In genomic region chr1:184753093-184753492, GRCh38 we compare ENCODE assay signal across 8 cellular contexts. TPM values are rescaled to one million over a fixed set of nuclear protein-coding genes. Genes with fewer than 3 reads are reported as not detected.
DNase-seq lines count a peak whose midpoint lies in the region; ATAC-seq and TF ChIP-seq lines count a peak whose summit lies in the region.

No MANE protein-coding gene starts in this region.

- H3K79me2 ChIP-seq in SK-N-SH (ENCODE audit: insufficient read depth): peaks cover 51% of the 10 kb centered on the region

- no peak for TF ChIP-seq EP300 in SK-N-SH (IDR thresholded peaks at IDR 0.05; ENCODE audit: borderline replicate concordance in 1 of 2, low read depth in 1 of 2, low read length in 1 of 2)
- no peak for TF ChIP-seq EP300 in gastroesophageal sphincter (IDR thresholded peaks at IDR 0.05)

- H3K27me3 ChIP-seq in SK-N-SH (ENCODE audit: insufficient read depth) (no peaks in the 10 kb centered on the region), gastroesophageal sphincter (no peaks in the 10 kb centered on the region)

- 0 out of 2 replicates have a peak, but pooled peaks cover 5% of the 10 kb centered on the region for H4K20me1 ChIP-seq in SK-N-SH (ENCODE audit: insufficient read depth)

- H3K27ac ChIP-seq in SK-N-SH (ENCODE audit: low read depth in 2 of 2, low read length in 1 of 2) (no peak overlapping the region), VCaP (peak overlapping the region; percentile 89), skin epidermis (peak overlapping the region in 2 of 21 experiments; percentile 85 to 96), gastroesophageal sphincter (no peak overlapping the region)

- no peak for TF ChIP-seq POLR2A in gastroesophageal sphincter (IDR thresholded peaks at IDR 0.05)

- H3K4me3 ChIP-seq in SK-N-SH (ENCODE audit: low read depth in 2 of 2, low read length in 1 of 2) (peak overlapping the region; percentile 91 to 98), fibroblast of villous mesenchyme (ENCODE audit: low read depth, low read length) (peak overlapping the region; percentile 99), skin epidermis (peak overlapping the region in 5 of 7 experiments; percentile 82 to 94 (median 87)), gastroesophageal sphincter (peak overlapping the region in 1 of 2 donors; percentile 90)

- DNase-seq in SK-N-SH (no peak), fibroblast of villous mesenchyme (ENCODE audit: low read depth) (no peak), amniotic stem cell (lab: John Stamatoyannopoulos, UW) (no peak), G401 (ENCODE audit: low spot score) (no peak)

- CTCF ChIA-PET in SK-N-SH (lab: Yijun Ruan, JAX): interaction anchor here (1.6 kb wide), 1 partner anchor 59 kb away, joined by 3 read pairs; no protein-coding TSS in a partner anchor

- TF ChIP-seq CTCF in SK-N-SH (IDR thresholded peaks at IDR 0.05) (no peak), VCaP (conservative IDR thresholded peaks at IDR 0.05) (no peak), fibroblast of villous mesenchyme (IDR thresholded peaks at IDR 0.05; ENCODE audit: insufficient read depth, low read depth, low read length) (no peak), gastroesophageal sphincter (IDR thresholded peaks at IDR 0.05) (no peak)

- peak overlapping the region; percentile 36; the same call in 1 of the 2 replicates for H2AFZ ChIP-seq in SK-N-SH (ENCODE audit: low read depth)

- POLR2A ChIA-PET in SK-N-SH (lab: Yijun Ruan, JAX): no interaction called here

- peaks cover 4% of the 10 kb centered on the region for H3F3A ChIP-seq in SK-N-SH (replicated peaks; ENCODE audit: insufficient read depth)

- peak overlapping the region; percentile 79; the same call in 1 of the 2 replicates for H3K9ac ChIP-seq in SK-N-SH

- H3K9me3 ChIP-seq in SK-N-SH: no peaks in the 10 kb centered on the region
- H3K9me3 ChIP-seq in gastroesophageal sphincter: no peaks in the 10 kb centered on the region

- peaks cover 5 to 24% of the 10 kb centered on the region in 2 experiments; a peak in 3 of 4 replicates for H3K4me1 ChIP-seq in SK-N-SH (ENCODE audit: control insufficient read depth in 1 of 2, insufficient read depth in 2 of 2, low read depth in 1 of 2, low read length in 1 of 2)
- H3K4me1 ChIP-seq in gastroesophageal sphincter: peaks cover 0 to 33% (median 0%) of the 10 kb centered on the region in 3 donors

- no peak for TF ChIP-seq RAD21 in SK-N-SH (IDR thresholded peaks at IDR 0.05; ENCODE audit: low read length)

- 66% methylated on average over 5 of the region's 5 CpGs for WGBS in SK-N-SH (ENCODE audit: low lambda C conversion rate)
- WGBS in gastroesophageal sphincter (ENCODE audit: low coverage in 1 of 2), 2 donors: 64 to 67% methylated on average over 1 to 5 of the region's 5 CpGs

- H3K9me2 ChIP-seq in SK-N-SH: no peaks in the 10 kb centered on the region

- ATAC-seq in SK-N-SH treated with all-trans-retinoic acid at 6 μM for 48 hours (no peak), gastroesophageal sphincter (no peak)

- H3K4me2 ChIP-seq in SK-N-SH: peak overlapping the region; percentile 86

- in situ Hi-C loops in G401 (cut with HindIII; ENCODE audit: low sequenced_read_pairs): no loop called here

- peaks cover under 1 to 3% of the 10 kb centered on the region in 2 experiments for H3K36me3 ChIP-seq in SK-N-SH (replicated peaks in 1 of 2; ENCODE audit: control insufficient read depth in 1 of 2, insufficient read depth in 2 of 2, low read length in 1 of 2)
- H3K36me3 ChIP-seq in gastroesophageal sphincter: no peaks in the 10 kb centered on the region

TF ChIP-seq in SK-N-SH, 30 proteins besides CTCF, POLR2A, EP300 and RAD21:
- TF ChIP-seq TCF12 (IDR thresholded peaks at IDR 0.05) (no peak), TAF1 (IDR thresholded peaks at IDR 0.05; ENCODE audit: borderline replicate concordance, low read depth, low read length) (no peak), FOSL2 (IDR thresholded peaks at IDR 0.05; ENCODE audit: borderline replicate concordance, low read depth) (no peak), RCOR1 (IDR thresholded peaks at IDR 0.05; ENCODE audit: low read length) (no peak), EZH2phosphoT487 (IDR thresholded peaks at IDR 0.05; ENCODE audit: borderline replicate concordance, low read depth) (no peak), ZBTB33 (IDR thresholded peaks at IDR 0.05; ENCODE audit: borderline replicate concordance, low read depth) (no peak), MEF2A (IDR thresholded peaks at IDR 0.05; ENCODE audit: borderline replicate concordance, low read depth) (no peak), SIN3A (IDR thresholded peaks at IDR 0.05; ENCODE audit: borderline replicate concordance, low read depth, low read length) (no peak)

TF ChIP-seq in SK-N-SH treated with all-trans-retinoic acid at 6 μM for 48 hours, 23 proteins besides CTCF, POLR2A, EP300 and RAD21:
- TF ChIP-seq ZNF70 (CRISPR knock-in tag; IDR thresholded peaks at IDR 0.05) (no peak), ZC3H10 (CRISPR knock-in tag; IDR thresholded peaks at IDR 0.05) (no peak), CSRNP3 (CRISPR knock-in tag; IDR thresholded peaks at IDR 0.05) (no peak), ZFP3 (CRISPR knock-in tag; IDR thresholded peaks at IDR 0.05) (no peak), CSDC2 (CRISPR knock-in tag; IDR thresholded peaks at IDR 0.05) (no peak), ZNF8 (CRISPR knock-in tag; IDR thresholded peaks at IDR 0.05) (no peak), RARB (CRISPR knock-in tag; IDR thresholded peaks at IDR 0.05) (no peak)

RNA-seq across cellular contexts. Expression of gene EDEM3, which starts 1.6 kb away (rescaled TPM):
- polyA plus RNA-seq in SK-N-SH (2012; rRNA removed): 28.6 and 37.2 TPM in 2 replicates
- 34.7 and 42.6 TPM in 2 replicates for polyA plus RNA-seq in SK-N-SH (2012; cell fraction: cytosol; rRNA removed)
- polyA plus RNA-seq in SK-N-SH (2012; cell fraction: nucleus; rRNA removed): 16.2 and 48.0 TPM in 2 replicates
- 41.9 and 57.9 TPM in 2 replicates for total RNA-seq in fibroblast of villous mesenchyme
- total RNA-seq in G401 (2014; rRNA removed; shearing (Covaris generic)): 8.9 and 12.7 TPM in 2 replicates
- 10 to 100 TPM; 22.8 to 34.7 (median 31.3) TPM for total RNA-seq in gastroesophageal sphincter
